ENCODE assay signal across 1 cellular context in the genomic region with DNA sequence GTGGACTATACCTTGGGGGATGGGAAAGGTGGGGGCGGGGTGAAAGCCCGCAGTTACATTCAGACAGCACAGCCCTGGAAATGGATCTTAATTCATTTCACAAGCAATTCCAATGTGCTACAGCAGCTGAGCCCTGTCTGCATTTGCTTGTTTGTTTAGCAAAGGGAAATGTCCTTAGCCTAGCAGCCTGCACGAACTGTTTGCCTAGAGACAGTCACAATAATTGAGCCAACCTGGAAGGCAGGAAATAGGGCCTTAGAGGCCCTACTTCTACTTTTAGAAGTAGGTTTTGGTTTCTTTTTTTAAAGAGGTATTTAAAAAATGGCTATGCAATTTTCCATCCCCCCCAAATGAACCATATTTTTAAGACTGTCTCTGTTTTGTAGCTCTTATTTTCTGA.
TF ChIP-seq lines count a peak whose summit lies in the region.

No MANE protein-coding gene starts in this region.

TF ChIP-seq in GM12878, 131 proteins besides CTCF, POLR2A, EP300 and RAD21 (continued from another document and continues in another):
- TF ChIP-seq, protein P1, sequence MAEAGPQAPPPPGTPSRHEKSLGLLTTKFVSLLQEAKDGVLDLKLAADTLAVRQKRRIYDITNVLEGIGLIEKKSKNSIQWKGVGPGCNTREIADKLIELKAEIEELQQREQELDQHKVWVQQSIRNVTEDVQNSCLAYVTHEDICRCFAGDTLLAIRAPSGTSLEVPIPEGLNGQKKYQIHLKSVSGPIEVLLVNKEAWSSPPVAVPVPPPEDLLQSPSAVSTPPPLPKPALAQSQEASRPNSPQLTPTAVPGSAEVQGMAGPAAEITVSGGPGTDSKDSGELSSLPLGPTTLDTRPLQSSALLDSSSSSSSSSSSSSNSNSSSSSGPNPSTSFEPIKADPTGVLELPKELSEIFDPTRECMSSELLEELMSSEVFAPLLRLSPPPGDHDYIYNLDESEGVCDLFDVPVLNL (IDR thresholded peaks at IDR 0.05; ENCODE audit: low read depth, low read length) = no peak
- TF ChIP-seq, protein P2, sequence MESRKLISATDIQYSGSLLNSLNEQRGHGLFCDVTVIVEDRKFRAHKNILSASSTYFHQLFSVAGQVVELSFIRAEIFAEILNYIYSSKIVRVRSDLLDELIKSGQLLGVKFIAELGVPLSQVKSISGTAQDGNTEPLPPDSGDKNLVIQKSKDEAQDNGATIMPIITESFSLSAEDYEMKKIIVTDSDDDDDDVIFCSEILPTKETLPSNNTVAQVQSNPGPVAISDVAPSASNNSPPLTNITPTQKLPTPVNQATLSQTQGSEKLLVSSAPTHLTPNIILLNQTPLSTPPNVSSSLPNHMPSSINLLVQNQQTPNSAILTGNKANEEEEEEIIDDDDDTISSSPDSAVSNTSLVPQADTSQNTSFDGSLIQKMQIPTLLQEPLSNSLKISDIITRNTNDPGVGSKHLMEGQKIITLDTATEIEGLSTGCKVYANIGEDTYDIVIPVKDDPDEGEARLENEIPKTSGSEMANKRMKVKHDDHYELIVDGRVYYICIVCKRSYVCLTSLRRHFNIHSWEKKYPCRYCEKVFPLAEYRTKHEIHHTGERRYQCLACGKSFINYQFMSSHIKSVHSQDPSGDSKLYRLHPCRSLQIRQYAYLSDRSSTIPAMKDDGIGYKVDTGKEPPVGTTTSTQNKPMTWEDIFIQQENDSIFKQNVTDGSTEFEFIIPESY (IDR thresholded peaks at IDR 0.05) = no peak
- TF ChIP-seq STAT3 (IDR thresholded peaks at IDR 0.05; ENCODE audit: low read depth, low read length) = no peak
- no peak for TF ChIP-seq STAT1 (conservative IDR thresholded peaks at IDR 0.05)
- TF ChIP-seq, protein P3, sequence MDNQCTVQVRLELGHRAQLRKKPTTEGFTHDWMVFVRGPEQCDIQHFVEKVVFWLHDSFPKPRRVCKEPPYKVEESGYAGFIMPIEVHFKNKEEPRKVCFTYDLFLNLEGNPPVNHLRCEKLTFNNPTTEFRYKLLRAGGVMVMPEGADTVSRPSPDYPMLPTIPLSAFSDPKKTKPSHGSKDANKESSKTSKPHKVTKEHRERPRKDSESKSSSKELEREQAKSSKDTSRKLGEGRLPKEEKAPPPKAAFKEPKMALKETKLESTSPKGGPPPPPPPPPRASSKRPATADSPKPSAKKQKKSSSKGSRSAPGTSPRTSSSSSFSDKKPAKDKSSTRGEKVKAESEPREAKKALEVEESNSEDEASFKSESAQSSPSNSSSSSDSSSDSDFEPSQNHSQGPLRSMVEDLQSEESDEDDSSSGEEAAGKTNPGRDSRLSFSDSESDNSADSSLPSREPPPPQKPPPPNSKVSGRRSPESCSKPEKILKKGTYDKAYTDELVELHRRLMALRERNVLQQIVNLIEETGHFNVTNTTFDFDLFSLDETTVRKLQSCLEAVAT (IDR thresholded peaks at IDR 0.05) = no peak
- TF ChIP-seq IKZF2 (IDR thresholded peaks at IDR 0.05) = peak in 1 of 2 experiments; percentile 24; a peak in 1 of 4 replicates
- TF ChIP-seq, protein P4, sequence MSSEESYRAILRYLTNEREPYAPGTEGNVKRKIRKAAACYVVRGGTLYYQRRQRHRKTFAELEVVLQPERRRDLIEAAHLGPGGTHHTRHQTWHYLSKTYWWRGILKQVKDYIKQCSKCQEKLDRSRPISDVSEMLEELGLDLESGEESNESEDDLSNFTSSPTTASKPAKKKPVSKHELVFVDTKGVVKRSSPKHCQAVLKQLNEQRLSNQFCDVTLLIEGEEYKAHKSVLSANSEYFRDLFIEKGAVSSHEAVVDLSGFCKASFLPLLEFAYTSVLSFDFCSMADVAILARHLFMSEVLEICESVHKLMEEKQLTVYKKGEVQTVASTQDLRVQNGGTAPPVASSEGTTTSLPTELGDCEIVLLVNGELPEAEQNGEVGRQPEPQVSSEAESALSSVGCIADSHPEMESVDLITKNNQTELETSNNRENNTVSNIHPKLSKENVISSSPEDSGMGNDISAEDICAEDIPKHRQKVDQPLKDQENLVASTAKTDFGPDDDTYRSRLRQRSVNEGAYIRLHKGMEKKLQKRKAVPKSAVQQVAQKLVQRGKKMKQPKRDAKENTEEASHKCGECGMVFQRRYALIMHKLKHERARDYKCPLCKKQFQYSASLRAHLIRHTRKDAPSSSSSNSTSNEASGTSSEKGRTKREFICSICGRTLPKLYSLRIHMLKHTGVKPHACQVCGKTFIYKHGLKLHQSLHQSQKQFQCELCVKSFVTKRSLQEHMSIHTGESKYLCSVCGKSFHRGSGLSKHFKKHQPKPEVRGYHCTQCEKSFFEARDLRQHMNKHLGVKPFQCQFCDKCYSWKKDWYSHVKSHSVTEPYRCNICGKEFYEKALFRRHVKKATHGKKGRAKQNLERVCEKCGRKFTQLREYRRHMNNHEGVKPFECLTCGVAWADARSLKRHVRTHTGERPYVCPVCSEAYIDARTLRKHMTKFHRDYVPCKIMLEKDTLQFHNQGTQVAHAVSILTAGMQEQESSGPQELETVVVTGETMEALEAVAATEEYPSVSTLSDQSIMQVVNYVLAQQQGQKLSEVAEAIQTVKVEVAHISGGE (CRISPR knock-in tag; IDR thresholded peaks at IDR 0.05) = no peak
- no peak for TF ChIP-seq KAT2A (conservative IDR thresholded peaks at IDR 0.05; ENCODE audit: control insufficient read depth, low read depth, low read length)
- no peak for TF ChIP-seq SMC3 (IDR thresholded peaks at IDR 0.05; ENCODE audit: borderline replicate concordance, low read length)
- no peak for TF ChIP-seq SREBF2 (IDR thresholded peaks at IDR 0.05; ENCODE audit: low read length)
- no peak for TF ChIP-seq ZNF622 (IDR thresholded peaks at IDR 0.05)
- TF ChIP-seq EZH2 (IDR thresholded peaks at IDR 0.05; ENCODE audit: borderline replicate concordance, control insufficient read depth, low read depth, low read length) = no peak
- TF ChIP-seq, protein P5, sequence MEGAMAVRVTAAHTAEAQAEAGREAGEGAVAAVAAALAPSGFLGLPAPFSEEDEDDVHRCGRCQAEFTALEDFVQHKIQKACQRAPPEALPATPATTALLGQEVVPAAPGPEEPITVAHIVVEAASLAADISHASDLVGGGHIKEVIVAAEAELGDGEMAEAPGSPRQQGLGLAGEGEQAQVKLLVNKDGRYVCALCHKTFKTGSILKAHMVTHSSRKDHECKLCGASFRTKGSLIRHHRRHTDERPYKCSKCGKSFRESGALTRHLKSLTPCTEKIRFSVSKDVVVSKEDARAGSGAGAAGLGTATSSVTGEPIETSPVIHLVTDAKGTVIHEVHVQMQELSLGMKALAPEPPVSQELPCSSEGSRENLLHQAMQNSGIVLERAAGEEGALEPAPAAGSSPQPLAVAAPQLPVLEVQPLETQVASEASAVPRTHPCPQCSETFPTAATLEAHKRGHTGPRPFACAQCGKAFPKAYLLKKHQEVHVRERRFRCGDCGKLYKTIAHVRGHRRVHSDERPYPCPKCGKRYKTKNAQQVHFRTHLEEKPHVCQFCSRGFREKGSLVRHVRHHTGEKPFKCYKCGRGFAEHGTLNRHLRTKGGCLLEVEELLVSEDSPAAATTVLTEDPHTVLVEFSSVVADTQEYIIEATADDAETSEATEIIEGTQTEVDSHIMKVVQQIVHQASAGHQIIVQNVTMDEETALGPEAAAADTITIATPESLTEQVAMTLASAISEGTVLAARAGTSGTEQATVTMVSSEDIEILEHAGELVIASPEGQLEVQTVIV (IDR thresholded peaks at IDR 0.05; ENCODE audit: borderline replicate concordance, partially characterized antibody) = no peak
- TF ChIP-seq RCOR1 (conservative IDR thresholded peaks at IDR 0.05; ENCODE audit: low read depth, low read length) = no peak
- no peak for TF ChIP-seq JUNB (IDR thresholded peaks at IDR 0.05)
- TF ChIP-seq, protein P6, sequence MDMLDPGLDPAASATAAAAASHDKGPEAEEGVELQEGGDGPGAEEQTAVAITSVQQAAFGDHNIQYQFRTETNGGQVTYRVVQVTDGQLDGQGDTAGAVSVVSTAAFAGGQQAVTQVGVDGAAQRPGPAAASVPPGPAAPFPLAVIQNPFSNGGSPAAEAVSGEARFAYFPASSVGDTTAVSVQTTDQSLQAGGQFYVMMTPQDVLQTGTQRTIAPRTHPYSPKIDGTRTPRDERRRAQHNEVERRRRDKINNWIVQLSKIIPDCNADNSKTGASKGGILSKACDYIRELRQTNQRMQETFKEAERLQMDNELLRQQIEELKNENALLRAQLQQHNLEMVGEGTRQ (IDR thresholded peaks at IDR 0.05; ENCODE audit: borderline replicate concordance, low read depth, low read length) = no peak
- TF ChIP-seq TCF12 (IDR thresholded peaks at IDR 0.05; ENCODE audit: low read depth, low read length) = no peak
- TF ChIP-seq, protein P7, sequence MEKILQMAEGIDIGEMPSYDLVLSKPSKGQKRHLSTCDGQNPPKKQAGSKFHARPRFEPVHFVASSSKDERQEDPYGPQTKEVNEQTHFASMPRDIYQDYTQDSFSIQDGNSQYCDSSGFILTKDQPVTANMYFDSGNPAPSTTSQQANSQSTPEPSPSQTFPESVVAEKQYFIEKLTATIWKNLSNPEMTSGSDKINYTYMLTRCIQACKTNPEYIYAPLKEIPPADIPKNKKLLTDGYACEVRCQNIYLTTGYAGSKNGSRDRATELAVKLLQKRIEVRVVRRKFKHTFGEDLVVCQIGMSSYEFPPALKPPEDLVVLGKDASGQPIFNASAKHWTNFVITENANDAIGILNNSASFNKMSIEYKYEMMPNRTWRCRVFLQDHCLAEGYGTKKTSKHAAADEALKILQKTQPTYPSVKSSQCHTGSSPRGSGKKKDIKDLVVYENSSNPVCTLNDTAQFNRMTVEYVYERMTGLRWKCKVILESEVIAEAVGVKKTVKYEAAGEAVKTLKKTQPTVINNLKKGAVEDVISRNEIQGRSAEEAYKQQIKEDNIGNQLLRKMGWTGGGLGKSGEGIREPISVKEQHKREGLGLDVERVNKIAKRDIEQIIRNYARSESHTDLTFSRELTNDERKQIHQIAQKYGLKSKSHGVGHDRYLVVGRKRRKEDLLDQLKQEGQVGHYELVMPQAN (conservative IDR thresholded peaks at IDR 0.05) = no peak
- TF ChIP-seq ZNF207 (IDR thresholded peaks at IDR 0.05; ENCODE audit: borderline replicate concordance) = no peak
- TF ChIP-seq BRCA1 (IDR thresholded peaks at IDR 0.05; ENCODE audit: low read depth, low read length) = no peak
- TF ChIP-seq BHLHE40 (IDR thresholded peaks at IDR 0.05; ENCODE audit: borderline replicate concordance in 1 of 2, low read depth in 2 of 2, low read length in 1 of 2) = no peak
- peak; percentile 67; the same call in 1 of the 2 replicates for TF ChIP-seq ASH2L (IDR thresholded peaks at IDR 0.05; ENCODE audit: borderline replicate concordance, low read depth)
- peak; percentile 57 for TF ChIP-seq MEF2B (IDR thresholded peaks at IDR 0.05; ENCODE audit: partially characterized antibody, poor library complexity, severe bottlenecking)
- TF ChIP-seq YY1 (IDR thresholded peaks at IDR 0.05; ENCODE audit: low read depth, low read length) = no peak
- no peak for TF ChIP-seq ZNF24 (IDR thresholded peaks at IDR 0.05)
- TF ChIP-seq HDAC2 (IDR thresholded peaks at IDR 0.05) = no peak
- TF ChIP-seq HDAC6 (IDR thresholded peaks at IDR 0.05; ENCODE audit: unreplicated experiment) = no peak
- TF ChIP-seq SUPT20H (IDR thresholded peaks at IDR 0.05; ENCODE audit: borderline replicate concordance, control insufficient read depth, low read depth, low read length) = no peak
- TF ChIP-seq, protein P8, sequence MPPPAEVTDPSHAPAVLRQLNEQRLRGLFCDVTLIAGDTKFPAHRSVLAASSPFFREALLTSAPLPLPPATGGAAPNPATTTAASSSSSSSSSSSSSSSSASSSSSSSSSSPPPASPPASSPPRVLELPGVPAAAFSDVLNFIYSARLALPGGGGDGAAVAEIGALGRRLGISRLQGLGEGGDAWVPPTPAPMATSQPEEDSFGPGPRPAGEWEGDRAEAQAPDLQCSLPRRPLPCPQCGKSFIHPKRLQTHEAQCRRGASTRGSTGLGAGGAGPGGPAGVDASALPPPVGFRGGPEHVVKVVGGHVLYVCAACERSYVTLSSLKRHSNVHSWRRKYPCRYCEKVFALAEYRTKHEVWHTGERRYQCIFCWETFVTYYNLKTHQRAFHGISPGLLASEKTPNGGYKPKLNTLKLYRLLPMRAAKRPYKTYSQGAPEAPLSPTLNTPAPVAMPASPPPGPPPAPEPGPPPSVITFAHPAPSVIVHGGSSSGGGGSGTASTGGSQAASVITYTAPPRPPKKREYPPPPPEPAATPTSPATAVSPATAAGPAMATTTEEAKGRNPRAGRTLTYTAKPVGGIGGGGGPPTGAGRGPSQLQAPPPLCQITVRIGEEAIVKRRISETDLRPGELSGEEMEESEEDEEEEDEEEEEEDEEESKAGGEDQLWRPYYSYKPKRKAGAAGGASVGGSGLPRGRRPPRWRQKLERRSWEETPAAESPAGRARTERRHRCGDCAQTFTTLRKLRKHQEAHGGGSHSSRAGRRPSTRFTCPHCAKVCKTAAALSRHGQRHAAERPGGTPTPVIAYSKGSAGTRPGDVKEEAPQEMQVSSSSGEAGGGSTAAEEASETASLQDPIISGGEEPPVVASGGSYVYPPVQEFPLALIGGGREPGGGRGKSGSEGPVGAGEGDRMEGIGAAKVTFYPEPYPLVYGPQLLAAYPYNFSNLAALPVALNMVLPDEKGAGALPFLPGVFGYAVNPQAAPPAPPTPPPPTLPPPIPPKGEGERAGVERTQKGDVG (CRISPR knock-in tag; IDR thresholded peaks at IDR 0.05) = no peak
- TF ChIP-seq FOXM1 (IDR thresholded peaks at IDR 0.05; ENCODE audit: low read depth, low read length) = no peak; the same call in 1 of the 2 replicates
- TF ChIP-seq, protein P9, sequence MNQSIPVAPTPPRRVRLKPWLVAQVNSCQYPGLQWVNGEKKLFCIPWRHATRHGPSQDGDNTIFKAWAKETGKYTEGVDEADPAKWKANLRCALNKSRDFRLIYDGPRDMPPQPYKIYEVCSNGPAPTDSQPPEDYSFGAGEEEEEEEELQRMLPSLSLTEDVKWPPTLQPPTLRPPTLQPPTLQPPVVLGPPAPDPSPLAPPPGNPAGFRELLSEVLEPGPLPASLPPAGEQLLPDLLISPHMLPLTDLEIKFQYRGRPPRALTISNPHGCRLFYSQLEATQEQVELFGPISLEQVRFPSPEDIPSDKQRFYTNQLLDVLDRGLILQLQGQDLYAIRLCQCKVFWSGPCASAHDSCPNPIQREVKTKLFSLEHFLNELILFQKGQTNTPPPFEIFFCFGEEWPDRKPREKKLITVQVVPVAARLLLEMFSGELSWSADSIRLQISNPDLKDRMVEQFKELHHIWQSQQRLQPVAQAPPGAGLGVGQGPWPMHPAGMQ (IDR thresholded peaks at IDR 0.05; ENCODE audit: borderline replicate concordance) = no peak
- TF ChIP-seq, protein P10, sequence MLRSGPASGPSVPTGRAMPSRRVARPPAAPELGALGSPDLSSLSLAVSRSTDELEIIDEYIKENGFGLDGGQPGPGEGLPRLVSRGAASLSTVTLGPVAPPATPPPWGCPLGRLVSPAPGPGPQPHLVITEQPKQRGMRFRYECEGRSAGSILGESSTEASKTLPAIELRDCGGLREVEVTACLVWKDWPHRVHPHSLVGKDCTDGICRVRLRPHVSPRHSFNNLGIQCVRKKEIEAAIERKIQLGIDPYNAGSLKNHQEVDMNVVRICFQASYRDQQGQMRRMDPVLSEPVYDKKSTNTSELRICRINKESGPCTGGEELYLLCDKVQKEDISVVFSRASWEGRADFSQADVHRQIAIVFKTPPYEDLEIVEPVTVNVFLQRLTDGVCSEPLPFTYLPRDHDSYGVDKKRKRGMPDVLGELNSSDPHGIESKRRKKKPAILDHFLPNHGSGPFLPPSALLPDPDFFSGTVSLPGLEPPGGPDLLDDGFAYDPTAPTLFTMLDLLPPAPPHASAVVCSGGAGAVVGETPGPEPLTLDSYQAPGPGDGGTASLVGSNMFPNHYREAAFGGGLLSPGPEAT (IDR thresholded peaks at IDR 0.05; ENCODE audit: low read depth) = no peak
- no peak for TF ChIP-seq POLR2AphosphoS5 (IDR thresholded peaks at IDR 0.05; ENCODE audit: low read length)
- TF ChIP-seq BCL11A (IDR thresholded peaks at IDR 0.05; ENCODE audit: low read depth, low read length) = no peak
- TF ChIP-seq RUNX3 (IDR thresholded peaks at IDR 0.05; ENCODE audit: low read length) = peak; percentile 39
